1 cellular context compared by ENCODE assay signal in the genomic region with DNA sequence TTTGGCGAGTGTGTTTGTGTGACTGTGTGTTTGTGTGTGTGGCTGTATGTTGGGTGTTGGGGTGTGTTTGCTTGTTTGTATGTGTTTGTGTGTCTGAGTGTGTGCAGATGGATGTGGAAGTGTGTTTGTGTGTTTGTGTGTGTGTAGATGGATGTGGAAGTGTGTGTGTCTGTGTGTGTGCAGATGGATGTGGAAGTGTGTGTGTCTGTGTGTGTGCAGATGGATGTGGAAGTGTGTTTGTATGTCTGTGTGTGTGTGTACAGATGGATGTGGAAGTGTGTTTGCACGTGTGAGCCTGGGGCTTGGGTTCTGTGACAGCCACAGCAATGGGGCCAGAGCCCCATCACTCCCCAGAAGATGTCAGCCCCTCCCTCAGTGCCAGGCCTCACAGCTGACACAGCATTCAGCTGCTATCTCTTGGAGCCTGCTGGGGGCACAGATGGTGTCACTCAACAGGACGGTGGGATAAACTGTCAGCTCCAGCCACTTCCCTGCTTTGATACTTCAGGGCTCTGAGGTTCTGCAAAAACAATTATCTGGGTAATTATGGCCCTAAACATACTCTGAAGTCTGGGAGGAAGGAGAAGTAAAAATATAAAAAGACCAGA.
TF ChIP-seq lines count a peak whose summit lies in the region.

No MANE protein-coding gene starts in this region.

TF ChIP-seq in IMR-90, 13 proteins besides CTCF, POLR2A, EP300 and RAD21 (continued from another document):
- TF ChIP-seq, protein P1, sequence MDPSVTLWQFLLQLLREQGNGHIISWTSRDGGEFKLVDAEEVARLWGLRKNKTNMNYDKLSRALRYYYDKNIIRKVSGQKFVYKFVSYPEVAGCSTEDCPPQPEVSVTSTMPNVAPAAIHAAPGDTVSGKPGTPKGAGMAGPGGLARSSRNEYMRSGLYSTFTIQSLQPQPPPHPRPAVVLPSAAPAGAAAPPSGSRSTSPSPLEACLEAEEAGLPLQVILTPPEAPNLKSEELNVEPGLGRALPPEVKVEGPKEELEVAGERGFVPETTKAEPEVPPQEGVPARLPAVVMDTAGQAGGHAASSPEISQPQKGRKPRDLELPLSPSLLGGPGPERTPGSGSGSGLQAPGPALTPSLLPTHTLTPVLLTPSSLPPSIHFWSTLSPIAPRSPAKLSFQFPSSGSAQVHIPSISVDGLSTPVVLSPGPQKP (IDR thresholded peaks at IDR 0.05; ENCODE audit: borderline replicate concordance, low read depth, low read length), result no peak
- TF ChIP-seq FOS (IDR thresholded peaks at IDR 0.05; ENCODE audit: low read depth, low read length) (no peak), NFE2L2 (IDR thresholded peaks at IDR 0.05; ENCODE audit: low read depth, low read length) (no peak), CHD1 (IDR thresholded peaks at IDR 0.05; ENCODE audit: low read depth, low read length) (no peak), MAFK (IDR thresholded peaks at IDR 0.05; ENCODE audit: low read depth, low read length) (no peak)
